Comparison of ENCODE assay signal across 1 cellular context in genomic region chr19:2253106-2254051, GRCh38.
TF ChIP-seq lines count a peak whose summit lies in the region.

No MANE protein-coding gene starts in this region.

TF ChIP-seq in HepG2, 621 proteins besides CTCF, POLR2A, EP300 and RAD21 (continued from another document and continues in another):
- TF ChIP-seq HINFP (CRISPR knock-in tag; IDR thresholded peaks at IDR 0.05; ENCODE audit: low read depth) (no peak), MAF1 (CRISPR knock-in tag; IDR thresholded peaks at IDR 0.05; ENCODE audit: borderline replicate concordance) (no peak; the same call in 1 of the 2 replicates), ZNF12 (CRISPR knock-in tag; IDR thresholded peaks at IDR 0.05) (no peak), TCF12 (IDR thresholded peaks at IDR 0.05) (no peak), TCF12 (CRISPR knock-in tag; IDR thresholded peaks at IDR 0.05) (peak; percentile 34; the same call in 1 of the 2 replicates), HMGA1 (CRISPR knock-in tag; conservative IDR thresholded peaks at IDR 0.05) (no peak), ZNF646 (CRISPR knock-in tag; IDR thresholded peaks at IDR 0.05) (no peak), ZMAT5 (CRISPR knock-in tag; IDR thresholded peaks at IDR 0.05; ENCODE audit: borderline replicate concordance, low read depth) (no peak), DBP (CRISPR knock-in tag; IDR thresholded peaks at IDR 0.05; ENCODE audit: not compliant biosample characterization) (peak; percentile 3), ATF4 (CRISPR knock-in tag; IDR thresholded peaks at IDR 0.05) (no peak), SOX6 (IDR thresholded peaks at IDR 0.05) (no peak), SOX6 (CRISPR knock-in tag; IDR thresholded peaks at IDR 0.05) (0 out of 2 replicates have a peak, but pooled peaks have one; percentile 24), E2F5 (CRISPR knock-in tag; conservative IDR thresholded peaks at IDR 0.05) (no peak), TFE3 (CRISPR knock-in tag; IDR thresholded peaks at IDR 0.05) (no peak), THRA (CRISPR knock-in tag; IDR thresholded peaks at IDR 0.05; ENCODE audit: borderline replicate concordance) (no peak), XBP1 (CRISPR knock-in tag; IDR thresholded peaks at IDR 0.05) (no peak), ZNF878 (CRISPR knock-in tag; IDR thresholded peaks at IDR 0.05) (no peak), JDP2 (CRISPR knock-in tag; IDR thresholded peaks at IDR 0.05; ENCODE audit: borderline replicate concordance) (no peak), CREB3 (CRISPR knock-in tag; IDR thresholded peaks at IDR 0.05) (no peak; the same call in 1 of the 2 replicates), ZNF431 (CRISPR knock-in tag; IDR thresholded peaks at IDR 0.05; ENCODE audit: borderline replicate concordance, low read depth) (no peak), ZNF276 (CRISPR knock-in tag; IDR thresholded peaks at IDR 0.05; ENCODE audit: low read depth) (no peak; the same call in 1 of the 2 replicates), ZFP37 (CRISPR knock-in tag; IDR thresholded peaks at IDR 0.05; ENCODE audit: borderline replicate concordance) (no peak; the same call in 1 of the 2 replicates), KDM2A (CRISPR knock-in tag; IDR thresholded peaks at IDR 0.05; ENCODE audit: borderline replicate concordance, low read depth) (peak; percentile 61; the same call in 1 of the 2 replicates), SIX1 (CRISPR knock-in tag; IDR thresholded peaks at IDR 0.05; ENCODE audit: borderline replicate concordance) (no peak), ZNF777 (CRISPR knock-in tag; IDR thresholded peaks at IDR 0.05) (no peak; the same call in 1 of the 2 replicates), ZC3H4 (CRISPR knock-in tag; IDR thresholded peaks at IDR 0.05; ENCODE audit: borderline replicate concordance) (no peak), MAFF (IDR thresholded peaks at IDR 0.05; ENCODE audit: low read depth, low read length) (no peak), ZNF101 (CRISPR knock-in tag; IDR thresholded peaks at IDR 0.05; ENCODE audit: borderline replicate concordance, low read depth) (no peak), ZFP36 (IDR thresholded peaks at IDR 0.05; ENCODE audit: borderline replicate concordance, low read depth, low read length, partially characterized antibody) (no peak), ZFP1 (CRISPR knock-in tag; IDR thresholded peaks at IDR 0.05) (no peak), ZNF547 (CRISPR knock-in tag; IDR thresholded peaks at IDR 0.05) (no peak), ZSCAN29 (CRISPR knock-in tag; conservative IDR thresholded peaks at IDR 0.05) (no peak), REPIN1 (CRISPR knock-in tag; IDR thresholded peaks at IDR 0.05; ENCODE audit: borderline replicate concordance, low read depth) (no peak), ZNF10 (CRISPR knock-in tag; IDR thresholded peaks at IDR 0.05; ENCODE audit: borderline replicate concordance, low read depth) (no peak), SAFB2 (CRISPR knock-in tag; IDR thresholded peaks at IDR 0.05; ENCODE audit: borderline replicate concordance, low read depth) (no peak), ZFY (CRISPR knock-in tag; IDR thresholded peaks at IDR 0.05) (no peak; the same call in 1 of the 2 replicates), ZNF580 (CRISPR knock-in tag; IDR thresholded peaks at IDR 0.05; ENCODE audit: borderline replicate concordance, low read depth) (no peak), JUN (CRISPR knock-in tag; IDR thresholded peaks at IDR 0.05) (no peak), HMGXB4 (CRISPR knock-in tag; IDR thresholded peaks at IDR 0.05; ENCODE audit: borderline replicate concordance in 1 of 2, low read depth in 1 of 2) (peak; percentile 62 to 66; a peak in 3 of 4 replicates), HMG20B (CRISPR knock-in tag; conservative IDR thresholded peaks at IDR 0.05) (no peak)
